Comparison of ENCODE assay signal across 15 cellular contexts in the genomic region with DNA sequence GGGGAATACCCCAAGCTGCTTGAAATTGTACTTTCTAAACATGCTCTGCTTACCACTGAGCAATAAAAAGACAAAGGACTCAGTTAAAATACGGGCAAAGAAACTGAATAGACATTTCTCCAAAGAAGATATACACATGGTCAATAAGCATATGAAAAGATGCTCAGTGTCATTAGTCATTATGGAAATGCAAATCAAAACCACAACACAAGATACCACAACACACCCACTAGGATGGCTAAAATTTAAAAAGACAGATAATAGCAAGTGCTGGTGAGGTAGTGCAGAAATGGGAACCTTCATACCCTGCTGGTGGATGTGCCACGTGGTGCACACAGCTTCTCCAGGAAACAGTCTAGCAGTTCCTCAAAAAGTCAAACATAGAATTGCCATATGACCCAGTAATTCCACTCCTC. TPM values are rescaled to one million over a fixed set of nuclear protein-coding genes. Genes with fewer than 3 reads are reported as not detected.
DNase-seq lines count a peak whose midpoint lies in the region; ATAC-seq, FAIRE-seq and TF ChIP-seq lines count a peak whose summit lies in the region.
"Had no signal": no experiment of that assay in that cellular context is flagged by ENCODE, and none has a peak within 500 bp of the region (broad histone marks: within the 10 kb centered on the region; RNA-seq: fewer than 3 reads in every experiment).

No MANE protein-coding gene starts in this region.

- peaks cover 3% of the 10 kb centered on the region for H3K9me3 Mint-ChIP-seq in activated T-helper 17 cell treated with anti-CD3 and anti-CD28 coated beads, Interleukin-2, amount 50 U/mL, for 72 hours
- H3K9me3 Mint-ChIP-seq: HFFc6 had no signal

- POLR2A ChIA-PET in HEK293 (lab: Yijun Ruan, JAX) (no interaction called here), A673 (lab: Charles Lee; ENCODE audit: low non-redundant PET) (no interaction called here)

- H3K36me3 ChIP-seq in HEK293 (ENCODE audit: control insufficient read depth in 2 of 2, insufficient read depth in 1 of 2, low read length in 2 of 2), result no peaks in the 10 kb centered on the region
- H3K36me3 ChIP-seq in smooth muscle cell (ENCODE audit: low read depth), result no peaks in the 10 kb centered on the region
- H3K36me3 ChIP-seq in small intestine (ENCODE audit: control insufficient read depth in 2 of 2, insufficient read depth in 2 of 2, low read length in 2 of 2), result no peaks in the 10 kb centered on the region
- H3K36me3 ChIP-seq in A673 (ENCODE audit: insufficient read depth, low read length, poor library complexity, severe bottlenecking), result no peaks in the 10 kb centered on the region
- H3K36me3 ChIP-seq: thyroid gland had no signal

- peaks cover 11% of the 10 kb centered on the region for H3F3A ChIP-seq in smooth muscle cell (ENCODE audit: low read depth)

- H4K20me1 ChIP-seq in smooth muscle cell (ENCODE audit: low read depth), result no peaks in the 10 kb centered on the region

- no peak overlapping the region for H3K4me2 ChIP-seq in smooth muscle cell

- peaks cover 11% of the 10 kb centered on the region for H3K36me3 Mint-ChIP-seq in activated T-helper 17 cell treated with anti-CD3 and anti-CD28 coated beads, Interleukin-2, amount 50 U/mL, for 72 hours (ENCODE audit: low read depth)

- H2AFZ ChIP-seq in smooth muscle cell (ENCODE audit: low read depth), result no peak overlapping the region

- H3K27ac Mint-ChIP-seq in activated T-helper 17 cell treated with anti-CD3 and anti-CD28 coated beads, Interleukin-2, amount 50 U/mL, for 72 hours, result peak overlapping the region; percentile 92
- H3K27ac Mint-ChIP-seq: HFFc6 had no signal

- H3K9me3 ChIP-seq in HEK293 (ENCODE audit: control insufficient read depth, insufficient read depth, low read depth, low read length) (no peaks in the 10 kb centered on the region), smooth muscle cell (replicated peaks; ENCODE audit: low read depth) (no peaks in the 10 kb centered on the region), small intestine (ENCODE audit: control insufficient read depth, low read depth) (no peaks in the 10 kb centered on the region), A673 (ENCODE audit: low read depth, low read length, poor library complexity, severe bottlenecking) (no peaks in the 10 kb centered on the region)
- H3K9me3 ChIP-seq: thyroid gland had no signal

- CTCF ChIA-PET in HEK293 (lab: Yijun Ruan, JAX), result no interaction called here
- CTCF ChIA-PET in A673 (lab: Charles Lee), result no interaction called here

- no peak overlapping the region for H3K4me3 ChIP-seq in HEK293 (ENCODE audit: low read depth, low read length)
- no peak overlapping the region for H3K4me3 ChIP-seq in smooth muscle cell
- H3K4me3 ChIP-seq in small intestine (ENCODE audit: low read depth in 1 of 2, low read length in 2 of 2), result no peak overlapping the region
- H3K4me3 ChIP-seq in A673 (ENCODE audit: low read depth, low read length, poor library complexity, severe bottlenecking), result no peak overlapping the region
- H3K4me3 ChIP-seq: thyroid gland had no signal

- no peak for TF ChIP-seq CTCF in HEK293 (tag by site-specific recombination; IDR thresholded peaks at IDR 0.05)
- no peak for TF ChIP-seq CTCF in smooth muscle cell (IDR thresholded peaks at IDR 0.05; ENCODE audit: borderline replicate concordance, insufficient read depth, poor library complexity, severe bottlenecking)
- TF ChIP-seq CTCF in A673 (conservative IDR thresholded peaks at IDR 0.05; ENCODE audit: low read depth, low read length), result no peak

- no peak overlapping the region for H3K9ac ChIP-seq in smooth muscle cell (ENCODE audit: low read depth)

- WGBS in smooth muscle cell (ENCODE audit: low lambda C conversion rate), result 83% methylated on average over 2 of the region's 2 CpGs
- 23 to 57% (median 29%) methylated on average over 2 of the region's 2 CpGs for WGBS in small intestine, 3 donors

- FAIRE-seq in small intestine (lab: Jason Lieb, UNC), result no peak

- H3K79me2 ChIP-seq in smooth muscle cell (ENCODE audit: low read depth), result peaks cover 74% of the 10 kb centered on the region

- H3K4me1 ChIP-seq in HEK293 (ENCODE audit: control insufficient read depth, insufficient read depth, low read length), result peaks cover 8% of the 10 kb centered on the region
- H3K4me1 ChIP-seq in smooth muscle cell (ENCODE audit: low read depth), result peaks cover 86% of the 10 kb centered on the region
- peaks cover 23 to 42% of the 10 kb centered on the region in 2 donors for H3K4me1 ChIP-seq in small intestine (ENCODE audit: control insufficient read depth in 2 of 2, insufficient read depth in 1 of 2, low read depth in 1 of 2, low read length in 1 of 2)
- H3K4me1 ChIP-seq in A673 (ENCODE audit: insufficient read depth, low read length, poor library complexity, severe bottlenecking), result peaks cover 5% of the 10 kb centered on the region

- H3K27me3 ChIP-seq in smooth muscle cell (ENCODE audit: low read depth), result no peaks in the 10 kb centered on the region
- no peaks in the 10 kb centered on the region for H3K27me3 ChIP-seq in small intestine (ENCODE audit: control insufficient read depth in 2 of 2, insufficient read depth in 2 of 2, low read length in 2 of 2)
- no peaks in the 10 kb centered on the region for H3K27me3 ChIP-seq in A673 (replicated peaks; ENCODE audit: insufficient read depth, low read depth, low read length, poor library complexity)
- H3K27me3 ChIP-seq: thyroid gland had no signal

- ATAC-seq in activated CD4-positive, CD25-positive, alpha-beta regulatory T cell treated with anti-CD3 and anti-CD28 coated beads, Interleukin-2, amount 50 U/mL, for 24 hours, result peak; percentile 45 to 52
- ATAC-seq in activated T-helper 17 cell treated with anti-CD3 and anti-CD28 coated beads, Interleukin-2, amount 50 U/mL, for 72 hours (replicated peaks), result peak; percentile 70
- no peak for ATAC-seq in left cardiac atrium
- ATAC-seq: T-helper 17 cell had no signal

- H3K27me3 Mint-ChIP-seq in activated T-helper 17 cell treated with anti-CD3 and anti-CD28 coated beads, Interleukin-2, amount 50 U/mL, for 72 hours, result no peaks in the 10 kb centered on the region
- H3K27me3 Mint-ChIP-seq: T-helper 17 cell had no signal

- DNase-seq in activated CD4-positive, CD25-positive, alpha-beta regulatory T cell (lab: John Stamatoyannopoulos, UW), result no peak
- no peak for DNase-seq in smooth muscle cell (lab: John Stamatoyannopoulos, UW; ENCODE audit: unreplicated experiment)
- no peak for DNase-seq in small intestine
- DNase-seq in A673 (ENCODE audit: low spot score), result no peak
- DNase-seq in left cardiac atrium, result no peak
- DNase-seq: caudate nucleus, DMS79 treated with DMSO at 0.1 percent for 48 hours, HFFc6, kidney glomerular epithelial cell, T-helper 17 cell, thyroid gland had no signal

- H3K27ac ChIP-seq in HEK293 (ENCODE audit: extremely low read depth, low read depth, low read length) (no peak overlapping the region), smooth muscle cell (ENCODE audit: low read depth) (peak overlapping the region; percentile 91), small intestine (ENCODE audit: low read depth in 1 of 2, low read length in 1 of 2) (no peak overlapping the region), A673 (ENCODE audit: low read depth, low read length, poor library complexity, severe bottlenecking) (no peak overlapping the region)
- H3K27ac ChIP-seq: 22Rv1, thyroid gland had no signal

- intact Hi-C loops in A673 (cut with micrococcal nuclease; ENCODE audit: unreplicated experiment) (no loop called here), left cardiac atrium (cut with DNase I) (no loop called here)

- no TSS peak for BruUV-seq in A673 (replicated peaks; lab: Mats Ljungman, UMichigan)

- H3K4me1 Mint-ChIP-seq in activated T-helper 17 cell treated with anti-CD3 and anti-CD28 coated beads, Interleukin-2, amount 50 U/mL, for 72 hours, result peaks cover 64% of the 10 kb centered on the region

- H3K4me3 Mint-ChIP-seq in activated T-helper 17 cell treated with anti-CD3 and anti-CD28 coated beads, Interleukin-2, amount 50 U/mL, for 72 hours, result peak overlapping the region; percentile 72
- H3K4me3 Mint-ChIP-seq: HFFc6 had no signal

TF ChIP-seq in HEK293, 187 proteins besides CTCF, POLR2A, EP300 and RAD21:
- TF ChIP-seq INSM2 (tag by site-specific recombination; IDR thresholded peaks at IDR 0.05) (no peak), ZNF701 (tag by site-specific recombination; IDR thresholded peaks at IDR 0.05) (no peak), ZNF184 (tag by site-specific recombination; IDR thresholded peaks at IDR 0.05) (peak; percentile 98), SETDB1 (IDR thresholded peaks at IDR 0.05; ENCODE audit: insufficient read length, low read length) (peak; percentile 27)

RNA-seq across cellular contexts. Expression of gene LRIG1, which starts 21.3 kb away (rescaled TPM):
- total RNA-seq in activated T-helper 17 cell treated with anti-CD3 and anti-CD28 coated beads, Interleukin-2, amount 50 U/mL, for 72 hours, result 10 to 100 TPM; 43.3 to 54.1 TPM
- 26.5 and 28.1 TPM in 2 replicates for total RNA-seq in smooth muscle cell
- 22.9 and 31.3 TPM in 2 replicates for polyA plus RNA-seq in smooth muscle cell
- 10 to 100 TPM in 1 of 3 donors, 1 to 10 TPM in 2; 3.5 to 39.3 (median 4.5) TPM for polyA plus RNA-seq in small intestine
- 24.1 and 24.9 TPM in 2 replicates for total RNA-seq in A673 (2021)
- total RNA-seq in left cardiac atrium, result 100 to 1,000 TPM in 1 of 2 donors, 10 to 100 TPM in 1; 88.8 to 115 TPM

Comparison
In these comparisons a context has a peak if more than half of its experiments do, and no peak if none do; other contexts are left out.
1. ATAC-seq: peak in activated CD4-positive, CD25-positive, alpha-beta regulatory T cell treated with anti-CD3 and anti-CD28 coated beads, Interleukin-2, amount 50 U/mL, for 24 hours (2 of 2) and activated T-helper 17 cell treated with anti-CD3 and anti-CD28 coated beads, Interleukin-2, amount 50 U/mL, for 72 hours (single experiment); none in left cardiac atrium (0 of 2).